In the genomic region with DNA sequence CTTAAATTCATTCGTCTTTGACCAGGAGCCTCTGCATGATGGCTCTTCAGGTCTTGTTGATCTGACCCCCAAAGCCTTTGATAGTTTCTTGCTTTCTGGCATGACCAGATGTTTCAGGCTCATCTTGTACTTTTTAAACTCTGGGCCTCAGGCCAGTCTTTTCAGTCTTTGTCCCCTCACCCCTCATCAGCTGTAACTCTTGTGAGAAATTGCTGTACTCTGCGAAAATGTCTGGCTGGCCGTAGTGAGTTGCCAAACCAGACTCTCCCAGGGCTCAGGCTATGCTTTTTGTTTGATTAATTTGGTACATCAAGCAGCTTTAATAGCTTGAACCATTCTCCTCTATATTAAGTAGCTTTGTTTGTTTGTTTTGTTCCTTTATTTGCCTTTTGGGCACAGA, we compare ENCODE assay signal across 14 cellular contexts.
DNase-seq lines count a peak whose midpoint lies in the region; ATAC-seq and TF ChIP-seq lines count a peak whose summit lies in the region.
"Had no signal": no experiment of that assay in that cellular context is flagged by ENCODE, and none has a peak within 500 bp of the region (broad histone marks: within the 10 kb centered on the region; RNA-seq: fewer than 3 reads in every experiment).

No MANE protein-coding gene starts in this region.

- peaks cover 15 to 33% of the 10 kb centered on the region in 2 donors for H3K4me1 ChIP-seq in gastrocnemius medialis

- no peaks in the 10 kb centered on the region for H3K27me3 Mint-ChIP-seq in T-helper 1 cell treated with Interleukin-12 subunit alpha and Interleukin-12 subunit beta and Interleukin-4 antibody, amounts not matched to agents 30 μg/mL and 1 μg/mL, for 36 hours (ENCODE audit: low read depth)
- H3K27me3 Mint-ChIP-seq in activated T-helper 2 cell treated with anti-CD3 and anti-CD28 coated beads, Interferon-gamma antibody, Interleukin-2, Interleukin-4, amounts not matched to agents 10 μg/mL and 5 μg/mL and 100 μg/mL, durations not matched to agents 14 hours and 24 hours and 36 hours (ENCODE audit: low read depth), result no peaks in the 10 kb centered on the region
- H3K27me3 Mint-ChIP-seq: activated CD4-positive, alpha-beta memory T cell treated with anti-CD3 and anti-CD28 coated beads for 36 hours; stimulated activated naive B cell treated with anti-CD40 and anti-IgM and Interleukin-4, amounts not matched to agents 10 μg/mL and 1 μg/mL and 100 μg/mL, for 72 hours had no signal

- intact Hi-C loops in activated T-helper 2 cell treated with anti-CD3 and anti-CD28 coated beads, Interferon-gamma antibody, Interleukin-2, Interleukin-4, amounts not matched to agents 10 μg/mL and 5 μg/mL and 100 μg/mL, durations not matched to agents 14 hours and 24 hours and 36 hours (cut with micrococcal nuclease), result no loop called here
- intact Hi-C loops in gastrocnemius medialis (cut with DNase I; ENCODE audit: low total_unique reads), result no loop called here

- peaks cover 25% of the 10 kb centered on the region for H3K9me3 Mint-ChIP-seq in T-helper 1 cell treated with Interleukin-12 subunit alpha and Interleukin-12 subunit beta and Interleukin-4 antibody, amounts not matched to agents 30 μg/mL and 1 μg/mL, for 36 hours
- H3K9me3 Mint-ChIP-seq in activated T-helper 2 cell treated with anti-CD3 and anti-CD28 coated beads, Interferon-gamma antibody, Interleukin-2, Interleukin-4, amounts not matched to agents 10 μg/mL and 5 μg/mL and 100 μg/mL, durations not matched to agents 14 hours and 24 hours and 36 hours, result peaks cover 43% of the 10 kb centered on the region

- no peaks in the 10 kb centered on the region for H3K36me3 ChIP-seq in gastrocnemius medialis
- H3K36me3 ChIP-seq: cardiac muscle cell had no signal

- no peak for TF ChIP-seq CTCF in gastrocnemius medialis (IDR thresholded peaks at IDR 0.05 in 4 of 5, conservative IDR thresholded peaks at IDR 0.05 in 1 of 5)

- in situ Hi-C loops in gastrocnemius medialis (cut with MboI; ENCODE audit: low sequenced_read_pairs in 4 of 4), result no loop called here

- peaks cover 42% of the 10 kb centered on the region for H3K36me3 Mint-ChIP-seq in T-helper 1 cell treated with Interleukin-12 subunit alpha and Interleukin-12 subunit beta and Interleukin-4 antibody, amounts not matched to agents 30 μg/mL and 1 μg/mL, for 36 hours (ENCODE audit: low read depth)
- peaks cover 64% of the 10 kb centered on the region for H3K36me3 Mint-ChIP-seq in activated T-helper 2 cell treated with anti-CD3 and anti-CD28 coated beads, Interferon-gamma antibody, Interleukin-2, Interleukin-4, amounts not matched to agents 10 μg/mL and 5 μg/mL and 100 μg/mL, durations not matched to agents 14 hours and 24 hours and 36 hours (ENCODE audit: low read depth)

- no peak for TF ChIP-seq POLR2A in gastrocnemius medialis (IDR thresholded peaks at IDR 0.05)

- no peaks in the 10 kb centered on the region for H3K9me3 ChIP-seq in gastrocnemius medialis

- no peak overlapping the region for H3K4me3 ChIP-seq in gastrocnemius medialis
- H3K4me3 ChIP-seq: cardiac muscle cell had no signal

- H3K4me1 Mint-ChIP-seq in T-helper 1 cell treated with Interleukin-12 subunit alpha and Interleukin-12 subunit beta and Interleukin-4 antibody, amounts not matched to agents 30 μg/mL and 1 μg/mL, for 36 hours (ENCODE audit: low read depth), result peaks cover 37% of the 10 kb centered on the region
- H3K4me1 Mint-ChIP-seq in activated T-helper 2 cell treated with anti-CD3 and anti-CD28 coated beads, Interferon-gamma antibody, Interleukin-2, Interleukin-4, amounts not matched to agents 10 μg/mL and 5 μg/mL and 100 μg/mL, durations not matched to agents 14 hours and 24 hours and 36 hours (ENCODE audit: low read depth), result peaks cover 43% of the 10 kb centered on the region

- peak overlapping the region; percentile 30 for H3K4me3 Mint-ChIP-seq in T-helper 1 cell treated with Interleukin-12 subunit alpha and Interleukin-12 subunit beta and Interleukin-4 antibody, amounts not matched to agents 30 μg/mL and 1 μg/mL, for 36 hours
- H3K4me3 Mint-ChIP-seq in activated T-helper 2 cell treated with anti-CD3 and anti-CD28 coated beads, Interferon-gamma antibody, Interleukin-2, Interleukin-4, amounts not matched to agents 10 μg/mL and 5 μg/mL and 100 μg/mL, durations not matched to agents 14 hours and 24 hours and 36 hours (ENCODE audit: low read depth), result no peak overlapping the region
- H3K4me3 Mint-ChIP-seq: stimulated activated naive B cell treated with anti-CD40 and anti-IgM and Interleukin-4, amounts not matched to agents 10 μg/mL and 1 μg/mL and 100 μg/mL, for 72 hours had no signal

- no peaks in the 10 kb centered on the region for H3K27me3 ChIP-seq in gastrocnemius medialis
- H3K27me3 ChIP-seq: cardiac muscle cell had no signal

- ATAC-seq in gastrocnemius medialis (peak in 1 of 2 donors; percentile 67), GM21786 (IDR thresholded peaks at IDR 0.05; ENCODE audit: unreplicated experiment) (no peak), GM18502 (IDR thresholded peaks at IDR 0.05; ENCODE audit: poor library complexity, unreplicated experiment) (no peak)
- ATAC-seq: stimulated activated naive B cell treated with anti-CD40 and anti-IgM and Interleukin-4, amounts not matched to agents 10 μg/mL and 1 μg/mL and 100 μg/mL, for 72 hours had no signal

- peak overlapping the region; percentile 74 for H3K27ac Mint-ChIP-seq in T-helper 1 cell treated with Interleukin-12 subunit alpha and Interleukin-12 subunit beta and Interleukin-4 antibody, amounts not matched to agents 30 μg/mL and 1 μg/mL, for 36 hours
- H3K27ac Mint-ChIP-seq in activated T-helper 2 cell treated with anti-CD3 and anti-CD28 coated beads, Interferon-gamma antibody, Interleukin-2, Interleukin-4, amounts not matched to agents 10 μg/mL and 5 μg/mL and 100 μg/mL, durations not matched to agents 14 hours and 24 hours and 36 hours, result peak overlapping the region; percentile 67
- H3K27ac Mint-ChIP-seq: stimulated activated naive B cell treated with anti-CD40 and anti-IgM and Interleukin-4, amounts not matched to agents 10 μg/mL and 1 μg/mL and 100 μg/mL, for 72 hours had no signal

- DNase-seq in T-helper 1 cell, result no peak
- DNase-seq in activated T-helper 2 cell treated with anti-CD3 and anti-CD28 coated beads, Interferon-gamma antibody, Interleukin-2, Interleukin-4, amounts not matched to agents 10 μg/mL and 5 μg/mL and 100 μg/mL, durations not matched to agents 14 hours and 24 hours and 36 hours (ENCODE audit: low spot score), result no peak
- DNase-seq in globus pallidus (ENCODE audit: low spot score), result peak; percentile 29
- peak in 1 of 2 donors; percentile 19 for DNase-seq in gastrocnemius medialis
- no peak for DNase-seq in NK-92 (lab: John Stamatoyannopoulos, UW; ENCODE audit: unreplicated experiment)
- DNase-seq: activated CD4-positive, alpha-beta memory T cell treated with anti-CD3 and anti-CD28 coated beads for 36 hours; H7; midbrain; NCI-H526 treated with DMSO at 0.1 percent for 48 hours; stimulated activated naive B cell treated with anti-CD40 and anti-IgM and Interleukin-4, amounts not matched to agents 10 μg/mL and 1 μg/mL and 100 μg/mL, for 72 hours had no signal

- peak overlapping the region; percentile 2 to 52 (median 22) for H3K27ac ChIP-seq in gastrocnemius medialis
- H3K27ac ChIP-seq: cardiac muscle cell had no signal
